ENCODE assay signal across 8 cellular contexts in genomic region chr2:26172866-26173595, GRCh38. TPM values are rescaled to one million over a fixed set of nuclear protein-coding genes. Genes with fewer than 3 reads are reported as not detected.
DNase-seq lines count a peak whose midpoint lies in the region; ATAC-seq and TF ChIP-seq lines count a peak whose summit lies in the region.

GAREM2 (plus strand) TSS chr2:26173088; CDS start chr2:26173221, 133 bp downstream.

- H3K27ac ChIP-seq in upper lobe of left lung = no peak within 1 kb of the TSS

- TF ChIP-seq CTCF in GM13977 (IDR thresholded peaks at IDR 0.05; ENCODE audit: extremely low read depth, insufficient read depth, missing control alignments) (no peak), upper lobe of left lung (IDR thresholded peaks at IDR 0.05) (no peak)

- peak; percentile 86 for DNase-seq in 8988T
- peak; percentile 68 for DNase-seq in GM13977 (ENCODE audit: low spot score)
- DNase-seq in astrocyte of the hippocampus (ENCODE audit: low read depth, low spot score) = peak; percentile 36
- DNase-seq in left lobe of liver (ENCODE audit: low spot score) = no peak
- DNase-seq in upper lobe of left lung = peak in 1 of 2 donors; percentile 85
- DNase-seq in NCI-H187 (lab: John Stamatoyannopoulos, UW) = no peak
- DNase-seq in COR-L47 (lab: John Stamatoyannopoulos, UW) = no peak
- DNase-seq in HK-2 (ENCODE audit: unreplicated experiment) = no peak

- peaks cover 10 to 24% (median 15%) of the 10 kb centered on the region in 4 donors for H3K4me1 ChIP-seq in upper lobe of left lung

- no peaks in the 10 kb centered on the region for H3K9me3 ChIP-seq in upper lobe of left lung

- TF ChIP-seq POLR2A in upper lobe of left lung (IDR thresholded peaks at IDR 0.05) = no peak

- in situ Hi-C loops in GM13977 (cut with MboI; ENCODE audit: low pct_unique_long_range_greater_than_20kb, low sequenced_read_pairs, unreplicated experiment) = no loop called here

- H3K27me3 ChIP-seq in upper lobe of left lung = peaks cover 0 to 29% (median 20%) of the 10 kb centered on the region in 4 donors

- no peaks in the 10 kb centered on the region for H3K36me3 ChIP-seq in upper lobe of left lung

- 0% methylated on average over 2 of the region's 91 CpGs; no CpG with 5 or more reads in 1 of the 2 donors for WGBS in upper lobe of left lung, 2 donors

- no peak for TF ChIP-seq EP300 in upper lobe of left lung (IDR thresholded peaks at IDR 0.05)

- peak; percentile 36 for ATAC-seq in left lobe of liver
- no peak for ATAC-seq in upper lobe of left lung (ENCODE audit: low FRiP score in 2 of 2)

- peak within 1 kb of the TSS; percentile 5 to 47 (median 40) for H3K4me3 ChIP-seq in upper lobe of left lung

RNA-seq across cellular contexts. Expression of gene GAREM2, which starts in this region (rescaled TPM):
- total RNA-seq in left lobe of liver (0.15 TPM), upper lobe of left lung (1 to 10 TPM in 1 of 6 donors, under 1 TPM in 4, not detected in 1; 0.22 to 2.6 (median 0.49) TPM)

Comparison
In these comparisons a context has a peak if more than half of its experiments do, and no peak if none do; other contexts are left out.
1. Peak in ATAC-seq in left lobe of liver; RNA of the gene not detected or under 1 TPM.
2. DNase-seq: peak in 8988T (single experiment), GM13977 (single experiment) and astrocyte of the hippocampus (single experiment); none in left lobe of liver (single experiment), NCI-H187 (0 of 2), COR-L47 (single experiment) and HK-2 (single experiment).